In the genomic region with DNA sequence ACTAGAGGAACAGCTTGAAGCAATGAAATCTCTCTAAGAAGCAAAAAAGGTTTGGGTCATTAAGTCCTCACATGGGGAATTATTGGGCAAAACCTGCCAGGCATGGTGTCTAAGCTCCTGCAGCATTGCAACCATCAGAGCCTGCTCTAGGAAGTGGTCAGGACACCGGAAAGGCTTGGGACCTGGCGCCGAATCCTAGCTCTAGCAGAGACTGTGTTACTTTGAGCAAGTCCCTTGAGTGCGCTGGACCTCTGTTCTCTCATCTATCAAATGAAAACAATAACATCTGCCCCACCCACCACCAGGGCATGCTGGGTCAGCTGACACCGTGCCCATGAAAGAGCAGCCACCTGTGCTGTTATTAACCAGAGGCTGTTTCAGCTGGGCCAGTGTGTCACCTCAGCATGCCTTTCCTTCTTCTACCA, we compare ENCODE assay signal across 1 cellular context.
TF ChIP-seq lines count a peak whose summit lies in the region.

No MANE protein-coding gene starts in this region.

TF ChIP-seq in GM12878, 131 proteins besides CTCF, POLR2A, EP300 and RAD21:
- TF ChIP-seq, protein P1, sequence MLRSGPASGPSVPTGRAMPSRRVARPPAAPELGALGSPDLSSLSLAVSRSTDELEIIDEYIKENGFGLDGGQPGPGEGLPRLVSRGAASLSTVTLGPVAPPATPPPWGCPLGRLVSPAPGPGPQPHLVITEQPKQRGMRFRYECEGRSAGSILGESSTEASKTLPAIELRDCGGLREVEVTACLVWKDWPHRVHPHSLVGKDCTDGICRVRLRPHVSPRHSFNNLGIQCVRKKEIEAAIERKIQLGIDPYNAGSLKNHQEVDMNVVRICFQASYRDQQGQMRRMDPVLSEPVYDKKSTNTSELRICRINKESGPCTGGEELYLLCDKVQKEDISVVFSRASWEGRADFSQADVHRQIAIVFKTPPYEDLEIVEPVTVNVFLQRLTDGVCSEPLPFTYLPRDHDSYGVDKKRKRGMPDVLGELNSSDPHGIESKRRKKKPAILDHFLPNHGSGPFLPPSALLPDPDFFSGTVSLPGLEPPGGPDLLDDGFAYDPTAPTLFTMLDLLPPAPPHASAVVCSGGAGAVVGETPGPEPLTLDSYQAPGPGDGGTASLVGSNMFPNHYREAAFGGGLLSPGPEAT (IDR thresholded peaks at IDR 0.05; ENCODE audit: low read depth): no peak
- TF ChIP-seq SMC3 (IDR thresholded peaks at IDR 0.05; ENCODE audit: borderline replicate concordance, low read length): no peak
- TF ChIP-seq, protein P2, sequence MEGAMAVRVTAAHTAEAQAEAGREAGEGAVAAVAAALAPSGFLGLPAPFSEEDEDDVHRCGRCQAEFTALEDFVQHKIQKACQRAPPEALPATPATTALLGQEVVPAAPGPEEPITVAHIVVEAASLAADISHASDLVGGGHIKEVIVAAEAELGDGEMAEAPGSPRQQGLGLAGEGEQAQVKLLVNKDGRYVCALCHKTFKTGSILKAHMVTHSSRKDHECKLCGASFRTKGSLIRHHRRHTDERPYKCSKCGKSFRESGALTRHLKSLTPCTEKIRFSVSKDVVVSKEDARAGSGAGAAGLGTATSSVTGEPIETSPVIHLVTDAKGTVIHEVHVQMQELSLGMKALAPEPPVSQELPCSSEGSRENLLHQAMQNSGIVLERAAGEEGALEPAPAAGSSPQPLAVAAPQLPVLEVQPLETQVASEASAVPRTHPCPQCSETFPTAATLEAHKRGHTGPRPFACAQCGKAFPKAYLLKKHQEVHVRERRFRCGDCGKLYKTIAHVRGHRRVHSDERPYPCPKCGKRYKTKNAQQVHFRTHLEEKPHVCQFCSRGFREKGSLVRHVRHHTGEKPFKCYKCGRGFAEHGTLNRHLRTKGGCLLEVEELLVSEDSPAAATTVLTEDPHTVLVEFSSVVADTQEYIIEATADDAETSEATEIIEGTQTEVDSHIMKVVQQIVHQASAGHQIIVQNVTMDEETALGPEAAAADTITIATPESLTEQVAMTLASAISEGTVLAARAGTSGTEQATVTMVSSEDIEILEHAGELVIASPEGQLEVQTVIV (IDR thresholded peaks at IDR 0.05; ENCODE audit: borderline replicate concordance, partially characterized antibody): no peak
- TF ChIP-seq, protein P3, sequence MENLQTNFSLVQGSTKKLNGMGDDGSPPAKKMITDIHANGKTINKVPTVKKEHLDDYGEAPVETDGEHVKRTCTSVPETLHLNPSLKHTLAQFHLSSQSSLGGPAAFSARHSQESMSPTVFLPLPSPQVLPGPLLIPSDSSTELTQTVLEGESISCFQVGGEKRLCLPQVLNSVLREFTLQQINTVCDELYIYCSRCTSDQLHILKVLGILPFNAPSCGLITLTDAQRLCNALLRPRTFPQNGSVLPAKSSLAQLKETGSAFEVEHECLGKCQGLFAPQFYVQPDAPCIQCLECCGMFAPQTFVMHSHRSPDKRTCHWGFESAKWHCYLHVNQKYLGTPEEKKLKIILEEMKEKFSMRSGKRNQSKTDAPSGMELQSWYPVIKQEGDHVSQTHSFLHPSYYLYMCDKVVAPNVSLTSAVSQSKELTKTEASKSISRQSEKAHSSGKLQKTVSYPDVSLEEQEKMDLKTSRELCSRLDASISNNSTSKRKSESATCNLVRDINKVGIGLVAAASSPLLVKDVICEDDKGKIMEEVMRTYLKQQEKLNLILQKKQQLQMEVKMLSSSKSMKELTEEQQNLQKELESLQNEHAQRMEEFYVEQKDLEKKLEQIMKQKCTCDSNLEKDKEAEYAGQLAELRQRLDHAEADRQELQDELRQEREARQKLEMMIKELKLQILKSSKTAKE (IDR thresholded peaks at IDR 0.05; ENCODE audit: low read depth, poor library complexity, severe bottlenecking): no peak
- no peak for TF ChIP-seq ATF7 (IDR thresholded peaks at IDR 0.05; ENCODE audit: low read depth)
- TF ChIP-seq ZBED1 (IDR thresholded peaks at IDR 0.05; ENCODE audit: borderline replicate concordance): no peak
- no peak for TF ChIP-seq JUNB (IDR thresholded peaks at IDR 0.05)
- TF ChIP-seq EED (IDR thresholded peaks at IDR 0.05; ENCODE audit: low read depth): no peak
- no peak for TF ChIP-seq SUZ12 (IDR thresholded peaks at IDR 0.05; ENCODE audit: unreplicated experiment)
- TF ChIP-seq SREBF1 (IDR thresholded peaks at IDR 0.05; ENCODE audit: low read length): no peak
- TF ChIP-seq, protein P4, sequence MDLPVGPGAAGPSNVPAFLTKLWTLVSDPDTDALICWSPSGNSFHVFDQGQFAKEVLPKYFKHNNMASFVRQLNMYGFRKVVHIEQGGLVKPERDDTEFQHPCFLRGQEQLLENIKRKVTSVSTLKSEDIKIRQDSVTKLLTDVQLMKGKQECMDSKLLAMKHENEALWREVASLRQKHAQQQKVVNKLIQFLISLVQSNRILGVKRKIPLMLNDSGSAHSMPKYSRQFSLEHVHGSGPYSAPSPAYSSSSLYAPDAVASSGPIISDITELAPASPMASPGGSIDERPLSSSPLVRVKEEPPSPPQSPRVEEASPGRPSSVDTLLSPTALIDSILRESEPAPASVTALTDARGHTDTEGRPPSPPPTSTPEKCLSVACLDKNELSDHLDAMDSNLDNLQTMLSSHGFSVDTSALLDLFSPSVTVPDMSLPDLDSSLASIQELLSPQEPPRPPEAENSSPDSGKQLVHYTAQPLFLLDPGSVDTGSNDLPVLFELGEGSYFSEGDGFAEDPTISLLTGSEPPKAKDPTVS (IDR thresholded peaks at IDR 0.05; ENCODE audit: low read depth, low read length): no peak
- TF ChIP-seq, protein P5, sequence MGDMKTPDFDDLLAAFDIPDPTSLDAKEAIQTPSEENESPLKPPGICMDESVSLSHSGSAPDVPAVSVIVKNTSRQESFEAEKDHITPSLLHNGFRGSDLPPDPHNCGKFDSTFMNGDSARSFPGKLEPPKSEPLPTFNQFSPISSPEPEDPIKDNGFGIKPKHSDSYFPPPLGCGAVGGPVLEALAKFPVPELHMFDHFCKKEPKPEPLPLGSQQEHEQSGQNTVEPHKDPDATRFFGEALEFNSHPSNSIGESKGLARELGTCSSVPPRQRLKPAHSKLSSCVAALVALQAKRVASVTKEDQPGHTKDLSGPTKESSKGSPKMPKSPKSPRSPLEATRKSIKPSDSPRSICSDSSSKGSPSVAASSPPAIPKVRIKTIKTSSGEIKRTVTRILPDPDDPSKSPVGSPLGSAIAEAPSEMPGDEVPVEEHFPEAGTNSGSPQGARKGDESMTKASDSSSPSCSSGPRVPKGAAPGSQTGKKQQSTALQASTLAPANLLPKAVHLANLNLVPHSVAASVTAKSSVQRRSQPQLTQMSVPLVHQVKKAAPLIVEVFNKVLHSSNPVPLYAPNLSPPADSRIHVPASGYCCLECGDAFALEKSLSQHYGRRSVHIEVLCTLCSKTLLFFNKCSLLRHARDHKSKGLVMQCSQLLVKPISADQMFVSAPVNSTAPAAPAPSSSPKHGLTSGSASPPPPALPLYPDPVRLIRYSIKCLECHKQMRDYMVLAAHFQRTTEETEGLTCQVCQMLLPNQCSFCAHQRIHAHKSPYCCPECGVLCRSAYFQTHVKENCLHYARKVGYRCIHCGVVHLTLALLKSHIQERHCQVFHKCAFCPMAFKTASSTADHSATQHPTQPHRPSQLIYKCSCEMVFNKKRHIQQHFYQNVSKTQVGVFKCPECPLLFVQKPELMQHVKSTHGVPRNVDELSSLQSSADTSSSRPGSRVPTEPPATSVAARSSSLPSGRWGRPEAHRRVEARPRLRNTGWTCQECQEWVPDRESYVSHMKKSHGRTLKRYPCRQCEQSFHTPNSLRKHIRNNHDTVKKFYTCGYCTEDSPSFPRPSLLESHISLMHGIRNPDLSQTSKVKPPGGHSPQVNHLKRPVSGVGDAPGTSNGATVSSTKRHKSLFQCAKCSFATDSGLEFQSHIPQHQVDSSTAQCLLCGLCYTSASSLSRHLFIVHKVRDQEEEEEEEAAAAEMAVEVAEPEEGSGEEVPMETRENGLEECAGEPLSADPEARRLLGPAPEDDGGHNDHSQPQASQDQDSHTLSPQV (IDR thresholded peaks at IDR 0.05): no peak
- no peak for TF ChIP-seq MXI1 (IDR thresholded peaks at IDR 0.05; ENCODE audit: low read depth, low read length)
